Comparison of ENCODE assay signal across 4 cellular contexts in the genomic region with DNA sequence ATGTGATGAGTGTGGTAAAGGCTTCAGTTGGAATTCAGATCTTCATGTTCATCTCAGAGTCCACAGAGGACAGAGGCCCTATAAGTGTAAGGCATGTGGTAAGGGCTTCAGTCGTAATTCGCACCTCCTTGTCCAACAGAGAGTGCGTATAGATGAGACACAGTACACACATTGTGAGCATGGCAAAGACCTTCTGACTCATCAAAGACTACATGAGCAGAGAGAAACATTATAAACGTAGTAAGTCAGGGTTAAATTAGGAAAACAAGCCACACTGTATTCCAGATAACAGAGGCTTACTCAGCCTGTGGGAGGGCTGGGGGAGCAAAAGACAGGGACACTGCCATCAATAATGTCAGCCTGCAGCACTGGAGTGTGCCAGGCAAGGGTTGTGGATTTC.
A peak's percentile ranks its signal among the peaks of the same experiment; 100 is the strongest.
DNase-seq lines count a peak whose midpoint lies in the region.
"Not testable (repeated sequence)": the region's sequence is repeated elsewhere in the genome, so short reads cannot be mapped to it uniquely, and the experiment has no call there.

No MANE protein-coding gene starts in this region.

- in situ Hi-C loops in SK-MEL-5 (cut with HindIII; ENCODE audit: low pct_unique_long_range_greater_than_20kb, low sequenced_read_pairs), result not testable (repeated sequence)

- peak; percentile 3 for DNase-seq in Daoy (ENCODE audit: low read depth)
- DNase-seq in NCI-H460 (ENCODE audit: extremely low read depth, low read depth), result peak; percentile 32
- DNase-seq in SK-MEL-5 (ENCODE audit: low read depth, low spot score), result peak; percentile 89
- peak; percentile 68 for DNase-seq in foreskin melanocyte

Comparison
In these comparisons a context has a peak if more than half of its experiments do, and no peak if none do; other contexts are left out.
1. Peak in every context shown above with its lines: DNase-seq.
2. DNase-seq: peak in every context shown above with its lines; median percentile 89 in SK-MEL-5; 68 in foreskin melanocyte; 32 in NCI-H460; 3 in Daoy.